21 cellular contexts compared by ENCODE assay signal in genomic region chr9:38337706-38338264, GRCh38. TPM values are rescaled to one million over a fixed set of nuclear protein-coding genes. Genes with fewer than 3 reads are reported as not detected.
DNase-seq lines count a peak whose midpoint lies in the region; ATAC-seq, FAIRE-seq and TF ChIP-seq lines count a peak whose summit lies in the region.
"Had no signal": no experiment of that assay in that cellular context is flagged by ENCODE, and none has a peak within 500 bp of the region (broad histone marks: within the 10 kb centered on the region; RNA-seq: fewer than 3 reads in every experiment).

No MANE protein-coding gene starts in this region.

- peaks cover 3% of the 10 kb centered on the region for H3K36me3 Mint-ChIP-seq in astrocyte (ENCODE audit: low read depth, unreplicated experiment)
- no peaks in the 10 kb centered on the region for H3K36me3 Mint-ChIP-seq in brain
- no peaks in the 10 kb centered on the region for H3K36me3 Mint-ChIP-seq in progenitor cell of endocrine pancreas (ENCODE audit: insufficient read depth)
- H3K36me3 Mint-ChIP-seq in naive thymus-derived CD8-positive, alpha-beta T cell: no peaks in the 10 kb centered on the region
- H3K36me3 Mint-ChIP-seq: CD4-positive, CD25-positive, alpha-beta regulatory T cell; IgD-negative memory B cell had no signal

- H3K4me3 Mint-ChIP-seq in astrocyte (ENCODE audit: unreplicated experiment): no peak overlapping the region
- H3K4me3 Mint-ChIP-seq in brain: no peak overlapping the region
- H3K4me3 Mint-ChIP-seq in progenitor cell of endocrine pancreas (ENCODE audit: low read depth): no peak overlapping the region
- no peak overlapping the region for H3K4me3 Mint-ChIP-seq in naive thymus-derived CD8-positive, alpha-beta T cell
- H3K4me3 Mint-ChIP-seq: CD4-positive, CD25-positive, alpha-beta regulatory T cell; IgD-negative memory B cell had no signal

- no peak for ATAC-seq in left lobe of liver
- no peak for ATAC-seq in activated CD4-positive, CD25-positive, alpha-beta regulatory T cell treated with anti-CD3 and anti-CD28 coated beads, Interleukin-2, amount 50 U/mL, for 24 hours
- no peak for ATAC-seq in naive thymus-derived CD8-positive, alpha-beta T cell
- ATAC-seq: GM12878, PC-3 had no signal

- H3K4me3 ChIP-seq in astrocyte (ENCODE audit: insufficient read depth, low read depth, low read length): no peak overlapping the region
- H3K4me3 ChIP-seq: GM12878, GM23248, HAP-1 had no signal

- peaks cover 47% of the 10 kb centered on the region for H3K27me3 ChIP-seq in astrocyte (ENCODE audit: insufficient read depth, low read length)

- no peaks in the 10 kb centered on the region for H3K36me3 ChIP-seq in astrocyte (ENCODE audit: insufficient read depth, low read length)
- H3K36me3 ChIP-seq: HAP-1 had no signal

- H3K27ac ChIP-seq in astrocyte (ENCODE audit: low read depth, low read length): no peak overlapping the region
- H3K27ac ChIP-seq: GM23248 had no signal

- H4K20me1 ChIP-seq in astrocyte (ENCODE audit: insufficient read depth, low read length): no peaks in the 10 kb centered on the region

- no peaks in the 10 kb centered on the region for H3K79me2 ChIP-seq in astrocyte (ENCODE audit: insufficient read depth, low read length)

- H3K4me2 ChIP-seq in astrocyte (ENCODE audit: low read length): no peak overlapping the region

- peak overlapping the region; percentile 41 for H3K27ac Mint-ChIP-seq in astrocyte (ENCODE audit: unreplicated experiment)
- peak overlapping the region; percentile 19 to 97 (median 60) for H3K27ac Mint-ChIP-seq in brain
- H3K27ac Mint-ChIP-seq in progenitor cell of endocrine pancreas: peak overlapping the region; percentile 21
- H3K27ac Mint-ChIP-seq in naive thymus-derived CD8-positive, alpha-beta T cell: no peak overlapping the region
- H3K27ac Mint-ChIP-seq: CD4-positive, CD25-positive, alpha-beta regulatory T cell; IgD-negative memory B cell had no signal

- H3K9ac ChIP-seq in astrocyte (ENCODE audit: low read length): no peak overlapping the region
- H3K9ac ChIP-seq: GM23248 had no signal

- peaks cover 5% of the 10 kb centered on the region for H3K9me3 ChIP-seq in astrocyte (ENCODE audit: insufficient read depth, low read depth, low read length)
- H3K9me3 ChIP-seq: HAP-1 had no signal

- TF ChIP-seq CTCF in astrocyte (IDR thresholded peaks at IDR 0.05; ENCODE audit: insufficient read depth, low read depth, low read length): no peak
- TF ChIP-seq CTCF in brain (conservative IDR thresholded peaks at IDR 0.05): no peak
- TF ChIP-seq CTCF in progenitor cell of endocrine pancreas (IDR thresholded peaks at IDR 0.05; ENCODE audit: unreplicated experiment): no peak

- POLR2A ChIA-PET in naive thymus-derived CD8-positive, alpha-beta T cell (lab: Charles Lee): no interaction called here

- no peak overlapping the region for H2AFZ ChIP-seq in astrocyte (ENCODE audit: low read depth, low read length)
- H2AFZ ChIP-seq: GM23248 had no signal

- peaks cover 18% of the 10 kb centered on the region for H3K9me3 Mint-ChIP-seq in astrocyte (ENCODE audit: unreplicated experiment)
- H3K9me3 Mint-ChIP-seq in brain: peaks cover 5 to 27% (median 6%) of the 10 kb centered on the region in 5 experiments
- H3K9me3 Mint-ChIP-seq in progenitor cell of endocrine pancreas (ENCODE audit: low read depth): no peaks in the 10 kb centered on the region
- H3K9me3 Mint-ChIP-seq in naive thymus-derived CD8-positive, alpha-beta T cell: peaks cover 0 to 3% (median 0%) of the 10 kb centered on the region in 9 donors

- peaks cover 13% of the 10 kb centered on the region for H3K4me1 ChIP-seq in astrocyte (ENCODE audit: insufficient read depth, low read length)
- H3K4me1 ChIP-seq: HAP-1 had no signal

- no peak for FAIRE-seq in astrocyte (lab: Jason Lieb, UNC)
- no peak for FAIRE-seq in RCC 7860 (lab: Jason Lieb, UNC)
- FAIRE-seq: GM12878 had no signal

- DNase-seq in astrocyte (ENCODE audit: low read depth) (no peak), left lobe of liver (ENCODE audit: low spot score) (peak; percentile 7), progenitor cell of endocrine pancreas (ENCODE audit: low spot score, unreplicated experiment) (no peak), RCC 7860 (ENCODE audit: low spot score) (no peak)
- no peak for DNase-seq in naive thymus-derived CD8-positive, alpha-beta T cell
- DNase-seq: CD4-positive, CD25-positive, alpha-beta regulatory T cell; DMS 273 treated with DMSO at 0.1 percent for 48 hours; DND-41; GM23248; Karpas-422; NCI-H1417; NCI-H187; NCI-H526 treated with DMSO at 0.1 percent for 48 hours; PC-3; RPMI8226; SHP77 had no signal

- H3K27me3 Mint-ChIP-seq in astrocyte (ENCODE audit: low read depth, unreplicated experiment) (peaks cover 23% of the 10 kb centered on the region), brain (peaks cover 4% of the 10 kb centered on the region), progenitor cell of endocrine pancreas (peaks cover 36% of the 10 kb centered on the region)
- peaks cover 5 to 15% (median 9%) of the 10 kb centered on the region in 5 donors for H3K27me3 Mint-ChIP-seq in naive thymus-derived CD8-positive, alpha-beta T cell

- peaks cover 12% of the 10 kb centered on the region for H3K4me1 Mint-ChIP-seq in astrocyte (ENCODE audit: low read depth, unreplicated experiment)
- peaks cover 43% of the 10 kb centered on the region for H3K4me1 Mint-ChIP-seq in brain
- H3K4me1 Mint-ChIP-seq in progenitor cell of endocrine pancreas (ENCODE audit: low read depth): peaks cover 15% of the 10 kb centered on the region
- H3K4me1 Mint-ChIP-seq in naive thymus-derived CD8-positive, alpha-beta T cell: no peaks in the 10 kb centered on the region
- H3K4me1 Mint-ChIP-seq: CD4-positive, CD25-positive, alpha-beta regulatory T cell had no signal

RNA-seq across cellular contexts. Expression of gene ALDH1B1, which starts 54.7 kb away (rescaled TPM):
- total RNA-seq in astrocyte (124 and 137 TPM in 2 replicates), left lobe of liver (53.7 TPM), progenitor cell of endocrine pancreas (31.9 and 32.1 TPM in 2 replicates)
- polyA plus RNA-seq in brain (ENCODE audit: insufficient read depth, low read depth, low replicate concordance): 19.7 TPM
- 1 to 10 TPM; 4.5 to 4.7 TPM for total RNA-seq in naive thymus-derived CD8-positive, alpha-beta T cell
- polyA plus RNA-seq in naive thymus-derived CD8-positive, alpha-beta T cell: 10 to 100 TPM in 1 of 3 donors, 1 to 10 TPM in 2; 9.2 to 11.9 (median 9.6) TPM

Comparison
In these comparisons a context has a peak if more than half of its experiments do, and no peak if none do; other contexts are left out.
1. H3K27ac Mint-ChIP-seq: peak in astrocyte (single experiment), brain (5 of 5) and progenitor cell of endocrine pancreas (single experiment); none in naive thymus-derived CD8-positive, alpha-beta T cell (0 of 10).